Comparison of ENCODE assay signal across 9 cellular contexts in the genomic region with DNA sequence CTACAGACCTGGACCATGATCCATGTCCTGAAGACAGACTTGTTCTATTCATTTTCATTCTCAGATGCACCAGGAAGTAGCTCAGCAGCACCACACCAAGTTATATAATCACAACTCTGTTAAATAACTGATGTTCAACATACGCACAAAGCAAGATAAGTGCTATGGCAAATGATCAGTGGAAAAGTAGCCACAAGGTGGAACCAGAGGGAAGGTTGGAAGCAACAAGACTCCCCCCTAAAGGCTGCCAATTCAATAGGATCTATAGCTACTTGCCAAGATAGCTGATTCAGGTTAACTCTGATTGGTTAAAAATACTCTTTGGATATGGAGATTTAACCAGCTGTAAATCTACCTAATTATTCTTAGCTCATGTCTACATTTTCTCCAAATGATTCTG. TPM values are rescaled to one million over a fixed set of nuclear protein-coding genes. Genes with fewer than 3 reads are reported as not detected.
DNase-seq lines count a peak whose midpoint lies in the region; ATAC-seq and TF ChIP-seq lines count a peak whose summit lies in the region.
"Had no signal": no experiment of that assay in that cellular context is flagged by ENCODE, and none has a peak within 500 bp of the region (broad histone marks: within the 10 kb centered on the region; RNA-seq: fewer than 3 reads in every experiment).

No MANE protein-coding gene starts in this region.

- no peaks in the 10 kb centered on the region for H3K9me3 ChIP-seq in H9 (ENCODE audit: control insufficient read depth, low read depth, low read length)
- H3K9me3 ChIP-seq in SK-N-MC (ENCODE audit: low read depth, low read length): no peaks in the 10 kb centered on the region; the same call in 1 of the 2 replicates
- H3K9me3 ChIP-seq in hepatocyte (ENCODE audit: low read depth): no peaks in the 10 kb centered on the region
- no peaks in the 10 kb centered on the region for H3K9me3 ChIP-seq in colonic mucosa

- no peak overlapping the region for H3K23ac ChIP-seq in H9 (ENCODE audit: insufficient read length, low read depth, low read length)

- no peak overlapping the region for H4K8ac ChIP-seq in H9 (replicated peaks; ENCODE audit: insufficient read length, low read depth, low read length)

- H3K36me3 ChIP-seq in SK-N-MC (ENCODE audit: insufficient read depth, low read length) (no peaks in the 10 kb centered on the region), hepatocyte (replicated peaks; ENCODE audit: insufficient read depth, low read depth) (no peaks in the 10 kb centered on the region), colonic mucosa (no peaks in the 10 kb centered on the region)

- H3K9me3 Mint-ChIP-seq in H9: peaks cover 3 to 36% of the 10 kb centered on the region in 2 experiments; a peak in 4 of 5 replicates

- no peaks in the 10 kb centered on the region for H3K27me3 ChIP-seq in H9 (ENCODE audit: insufficient read depth, low read length)
- H3K27me3 ChIP-seq in hepatocyte: no peaks in the 10 kb centered on the region
- no peaks in the 10 kb centered on the region for H3K27me3 ChIP-seq in colonic mucosa

- H3K79me2 ChIP-seq in H9 (ENCODE audit: insufficient read depth, low read length) (no peaks in the 10 kb centered on the region), hepatocyte (no peaks in the 10 kb centered on the region)

- H2AK5ac ChIP-seq in H9 (ENCODE audit: insufficient read length, low read length): no peak overlapping the region

- no peak overlapping the region for H2BK15ac ChIP-seq in H9 (ENCODE audit: low read depth, low read length)

- no peaks in the 10 kb centered on the region for H3K36me3 Mint-ChIP-seq in H9 (ENCODE audit: insufficient read depth in 1 of 3, low read depth in 3 of 3)

- no peak overlapping the region for H3K4me3 Mint-ChIP-seq in H9

- H3K14ac ChIP-seq in H9 (ENCODE audit: insufficient read depth, low read length): no peak overlapping the region

- no peak overlapping the region for H2BK20ac ChIP-seq in H9 (ENCODE audit: low read depth, low read length, poor library complexity, severe bottlenecking)

- no peak overlapping the region for H3K18ac ChIP-seq in H9 (ENCODE audit: insufficient read length, low read depth, low read length)

- H3K27ac Mint-ChIP-seq in H9: no peak overlapping the region

- H4K5ac ChIP-seq in H9 (ENCODE audit: insufficient read length, low read depth, low read length): no peak overlapping the region

- H2BK12ac ChIP-seq in H9 (ENCODE audit: insufficient read length, low read depth, low read length): no peak overlapping the region

- H3T11ph ChIP-seq in H9 (ENCODE audit: low read length): no peak overlapping the region

- H2AFZ ChIP-seq in H9 (ENCODE audit: low read length) (no peak overlapping the region), hepatocyte (no peak overlapping the region)

- no peaks in the 10 kb centered on the region for H3K79me1 ChIP-seq in H9 (ENCODE audit: insufficient read depth, low read depth, low read length, poor library complexity, severe bottlenecking)

- TF ChIP-seq CTCF in 22Rv1 (IDR thresholded peaks at IDR 0.05) (peak; percentile 56), H9 (conservative IDR thresholded peaks at IDR 0.05) (peak; percentile 74), hepatocyte (IDR thresholded peaks at IDR 0.05; ENCODE audit: poor library complexity) (peak; percentile 53), colonic mucosa (IDR thresholded peaks at IDR 0.05) (no peak)

- intact Hi-C loops in colonic mucosa (cut with DNase I): no loop called here

- DNase-seq in H9 (peak; percentile 50), SK-N-MC (ENCODE audit: low read depth, low spot score) (peak; percentile 42), hepatocyte (ENCODE audit: low spot score) (peak; percentile 66), HuH-7.5 (ENCODE audit: low spot score) (no peak), colonic mucosa (no peak), NCI-H2107 treated with DMSO at 0.1 percent for 48 hours (lab: John Stamatoyannopoulos, UW; ENCODE audit: unreplicated experiment) (no peak)
- DNase-seq: activated naive CD4-positive, alpha-beta T cell treated with anti-CD3 and anti-CD28 coated beads, Interleukin-2, amount 50 U/mL, for 16 hours had no signal

- H3K4me3 ChIP-seq in SK-N-MC (no peak overlapping the region), hepatocyte (no peak overlapping the region), colonic mucosa (no peak overlapping the region)

- no CpG with 5 or more reads among the region's 1 CpG for WGBS in H9 (ENCODE audit: extremely low coverage, insufficient read length, low lambda C conversion rate)
- 60% methylated on average over 1 of the region's 1 CpG for WGBS in hepatocyte (ENCODE audit: low lambda C conversion rate, missing lambda C conversion rate)

- H3K9me2 ChIP-seq in hepatocyte (replicated peaks; ENCODE audit: insufficient read depth): no peaks in the 10 kb centered on the region

- no peak overlapping the region for H3K56ac ChIP-seq in H9 (ENCODE audit: insufficient read length, low read depth, low read length)

- H3K27ac ChIP-seq in 22Rv1 (no peak overlapping the region), H9 (ENCODE audit: insufficient read length, low read depth, low read length) (no peak overlapping the region), SK-N-MC (no peak overlapping the region), hepatocyte (peak overlapping the region; percentile 66), colonic mucosa (no peak overlapping the region)

- H2BK5ac ChIP-seq in H9 (ENCODE audit: insufficient read length, low read length): no peak overlapping the region

- H3K4me2 ChIP-seq in H9 (ENCODE audit: insufficient read depth, insufficient read length, low read length): no peak overlapping the region
- no peak overlapping the region for H3K4me2 ChIP-seq in hepatocyte

- no peaks in the 10 kb centered on the region for H3K23me2 ChIP-seq in H9 (ENCODE audit: insufficient read length, low read depth, low read length, poor library complexity, severe bottlenecking)

- no peak overlapping the region for H3K4ac ChIP-seq in H9 (ENCODE audit: low read depth, low read length)

- no peaks in the 10 kb centered on the region for H3K4me1 Mint-ChIP-seq in H9

- no peaks in the 10 kb centered on the region for H3K27me3 Mint-ChIP-seq in H9 (ENCODE audit: low read depth)

- no peaks in the 10 kb centered on the region for H3K4me1 ChIP-seq in H9 (ENCODE audit: insufficient read depth, low read length)
- H3K4me1 ChIP-seq in hepatocyte (ENCODE audit: insufficient read depth): peaks cover 5% of the 10 kb centered on the region
- no peaks in the 10 kb centered on the region for H3K4me1 ChIP-seq in colonic mucosa

- no peak overlapping the region for H2BK120ac ChIP-seq in H9 (ENCODE audit: low read depth, low read length, poor library complexity, severe bottlenecking)

- no peak overlapping the region for H3K9ac ChIP-seq in H9 (ENCODE audit: extremely low read depth, insufficient read length, low read length)
- H3K9ac ChIP-seq in SK-N-MC (ENCODE audit: insufficient read length): no peak overlapping the region
- no peak overlapping the region for H3K9ac ChIP-seq in colonic mucosa (ENCODE audit: low read depth in 2 of 2, low read length in 2 of 2)

- ATAC-seq in HG03432 (IDR thresholded peaks at IDR 0.05; ENCODE audit: unreplicated experiment): no peak

- H4K91ac ChIP-seq in H9 (ENCODE audit: insufficient read length, low read depth, low read length): no peak overlapping the region

- H4K20me1 ChIP-seq in H9 (ENCODE audit: control insufficient read depth, insufficient read depth, insufficient read length) (no peaks in the 10 kb centered on the region), hepatocyte (ENCODE audit: insufficient read depth, poor library complexity, severe bottlenecking) (no peaks in the 10 kb centered on the region)

RNA-seq across cellular contexts. Expression of a gene that starts 23.7 kb away (rescaled TPM):
- total RNA-seq in H9 (2021): not detected in 2 replicates
- not detected in 2 replicates for total RNA-seq in hepatocyte
- not detected in 2 replicates for polyA plus RNA-seq in hepatocyte
- total RNA-seq in colonic mucosa: not detected

Comparison
In these comparisons a context has a peak if more than half of its experiments do, and no peak if none do; other contexts are left out.
1. DNase-seq: peak in H9 (single experiment), SK-N-MC (single experiment) and hepatocyte (single experiment); none in HuH-7.5 (single experiment), colonic mucosa (single experiment) and NCI-H2107 treated with DMSO at 0.1 percent for 48 hours (single experiment).